In the genomic region with DNA sequence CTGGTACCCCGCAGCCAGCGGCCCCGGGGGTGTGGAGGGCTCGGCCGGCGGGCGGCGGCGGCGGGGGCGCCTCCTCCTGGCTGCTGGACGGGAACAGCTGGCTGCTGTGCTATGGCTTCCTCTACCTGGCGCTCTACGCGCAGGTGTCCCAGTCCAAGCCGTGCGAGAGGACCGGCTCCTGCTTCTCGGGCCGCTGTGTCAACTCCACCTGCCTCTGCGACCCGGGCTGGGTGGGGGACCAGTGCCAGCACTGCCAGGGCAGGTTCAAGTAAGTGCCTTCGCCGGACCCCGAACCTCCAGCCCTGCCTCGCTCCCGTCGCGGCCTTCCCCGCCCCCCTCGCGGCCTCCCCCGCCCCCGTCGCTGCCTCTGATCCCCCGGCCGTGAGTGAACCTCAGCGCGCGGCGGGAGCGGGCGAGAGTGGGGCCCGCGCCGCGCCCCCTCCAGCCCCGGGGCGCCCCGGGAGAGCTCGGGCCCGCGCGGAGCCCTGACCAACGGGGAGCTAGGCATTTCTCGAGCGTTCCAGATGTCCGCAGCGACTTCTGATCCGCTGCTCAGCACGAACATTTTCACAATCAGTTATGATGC, we compare ENCODE assay signal across 1 cellular context.
TF ChIP-seq lines count a peak whose summit lies in the region.

No MANE protein-coding gene starts in this region.

TF ChIP-seq in SK-N-SH, 30 proteins besides CTCF, POLR2A, EP300 and RAD21 (continued from another document):
- TF ChIP-seq MAX (IDR thresholded peaks at IDR 0.05; ENCODE audit: low read depth) (no peak), CHD2 (IDR thresholded peaks at IDR 0.05; ENCODE audit: low read length, partially characterized antibody) (no peak), GATA2 (CRISPR knock-in tag; IDR thresholded peaks at IDR 0.05) (no peak), FOSL2 (IDR thresholded peaks at IDR 0.05; ENCODE audit: borderline replicate concordance, low read depth) (no peak), IRF3 (IDR thresholded peaks at IDR 0.05; ENCODE audit: low read depth, low read length) (no peak), MEF2A (IDR thresholded peaks at IDR 0.05; ENCODE audit: borderline replicate concordance, low read depth) (no peak), SIN3A (IDR thresholded peaks at IDR 0.05; ENCODE audit: borderline replicate concordance, low read depth, low read length) (no peak)
- TF ChIP-seq, protein P1, sequence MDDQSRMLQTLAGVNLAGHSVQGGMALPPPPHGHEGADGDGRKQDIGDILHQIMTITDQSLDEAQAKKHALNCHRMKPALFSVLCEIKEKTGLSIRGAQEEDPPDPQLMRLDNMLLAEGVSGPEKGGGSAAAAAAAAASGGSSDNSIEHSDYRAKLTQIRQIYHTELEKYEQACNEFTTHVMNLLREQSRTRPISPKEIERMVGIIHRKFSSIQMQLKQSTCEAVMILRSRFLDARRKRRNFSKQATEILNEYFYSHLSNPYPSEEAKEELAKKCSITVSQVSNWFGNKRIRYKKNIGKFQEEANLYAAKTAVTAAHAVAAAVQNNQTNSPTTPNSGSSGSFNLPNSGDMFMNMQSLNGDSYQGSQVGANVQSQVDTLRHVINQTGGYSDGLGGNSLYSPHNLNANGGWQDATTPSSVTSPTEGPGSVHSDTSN (IDR thresholded peaks at IDR 0.05): no peak
